In the genomic region with DNA sequence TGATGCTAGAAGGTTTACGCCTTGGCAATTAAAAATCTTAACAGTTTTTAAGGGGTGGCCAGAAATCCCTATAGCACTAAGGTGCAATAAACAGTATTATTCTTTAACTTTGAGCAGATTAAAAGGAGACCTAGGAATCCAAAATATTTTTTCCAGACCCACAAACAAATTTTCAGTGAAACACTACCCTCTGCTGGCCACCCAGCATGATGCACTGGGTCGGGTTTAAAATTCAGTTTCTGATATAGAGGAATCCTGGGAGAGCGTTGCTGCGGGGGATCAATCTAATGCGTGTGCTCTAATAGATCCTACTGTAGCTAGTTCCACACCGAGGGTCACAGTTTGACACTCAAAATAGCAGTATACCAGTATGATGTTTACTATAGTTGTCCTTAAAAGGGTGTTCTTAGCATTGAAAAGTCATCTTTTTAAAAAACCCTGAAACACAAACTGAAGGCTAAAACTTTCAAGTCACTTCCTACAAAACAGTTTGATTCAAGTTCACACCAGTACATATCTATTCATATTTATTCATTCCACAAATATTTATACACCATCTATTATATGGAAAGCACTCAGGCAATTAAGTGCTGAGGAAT, we compare ENCODE assay signal across 8 cellular contexts. TPM values are rescaled to one million over a fixed set of nuclear protein-coding genes. Genes with fewer than 3 reads are reported as not detected.
DNase-seq lines count a peak whose midpoint lies in the region; ATAC-seq and TF ChIP-seq lines count a peak whose summit lies in the region.

No MANE protein-coding gene starts in this region.

- H3K9me3 Mint-ChIP-seq in naive B cell: peaks cover 0 to 2% (median 0%) of the 10 kb centered on the region in 7 donors

- peaks cover 8 to 13% (median 9%) of the 10 kb centered on the region in 3 donors for H3K4me1 Mint-ChIP-seq in naive B cell

- H3K27me3 ChIP-seq in esophagus squamous epithelium (no peaks in the 10 kb centered on the region), aorta (ENCODE audit: control insufficient read depth in 1 of 2, insufficient read depth in 2 of 2, low read length in 1 of 2) (no peaks in the 10 kb centered on the region)

- H3K27ac ChIP-seq in HEK293 (ENCODE audit: extremely low read depth, low read depth, low read length) (no peak overlapping the region), esophagus squamous epithelium (no peak overlapping the region), aorta (ENCODE audit: low read depth in 1 of 2, low read length in 2 of 2) (no peak overlapping the region)

- whole genome bisulfite sequencing in esophagus squamous epithelium, 2 donors: 16 to 29% methylated on average over 6 of the region's 6 CpGs
- 5 to 7% methylated on average over 6 of the region's 6 CpGs for whole genome bisulfite sequencing in aorta, 2 donors

- DNase-seq in NCI-H1105 treated with DMSO at 0.1 percent for 48 hours (lab: John Stamatoyannopoulos, UW) (peak; percentile 64), NCI-H1105 (lab: John Stamatoyannopoulos, UW) (no peak), NCI-H2171 treated with DMSO at 0.1 percent for 48 hours (lab: John Stamatoyannopoulos, UW) (peak; percentile 51), esophagus squamous epithelium (lab: John Stamatoyannopoulos, UW) (no peak), naive B cell (peak; percentile 29), aorta (no peak)
- DNase-seq in activated CD4-positive, alpha-beta T cell treated with anti-CD3 and anti-CD28 coated beads, Interleukin-2, amount 50 U/mL, for 1 hour: peak; percentile 34

- CTCF ChIA-PET in HEK293 (lab: Yijun Ruan, JAX): interaction anchor here (0.5 to 8.1 kb wide), 17 partner anchors 8 to 1639 kb away, joined by 3 to 131 read pairs (median 4); partner anchors contain the start of genes DOP1A and UBE3D

- H3K4me3 Mint-ChIP-seq in naive B cell: no peak overlapping the region

- ATAC-seq in naive B cell (ENCODE audit: low read depth in 2 of 2) (peak; percentile 42 to 47), aorta (ENCODE audit: low FRiP score) (peak; percentile 72)

- H3K36me3 Mint-ChIP-seq in naive B cell: peaks cover 12 to 19% of the 10 kb centered on the region in 2 donors

- no peak overlapping the region for H3K4me3 ChIP-seq in HEK293 (ENCODE audit: low read depth, low read length)
- H3K4me3 ChIP-seq in esophagus squamous epithelium: no peak overlapping the region
- no peak overlapping the region for H3K4me3 ChIP-seq in aorta (ENCODE audit: low read length in 2 of 2)

- intact Hi-C loops in esophagus squamous epithelium (cut with DNase I) (loop anchor here (5.0 kb wide), 1 partner anchor 803 kb away; no protein-coding TSS in a partner anchor), aorta (cut with DNase I) (loop anchor here (5.0 kb wide), 2 partner anchors 783 to 803 kb away; no protein-coding TSS in a partner anchor)

- TF ChIP-seq POLR2A in esophagus squamous epithelium (IDR thresholded peaks at IDR 0.05): no peak

- no peak overlapping the region for H3K27ac Mint-ChIP-seq in naive B cell

- H3K4me1 ChIP-seq in HEK293 (ENCODE audit: control insufficient read depth, insufficient read depth, low read length) (no peaks in the 10 kb centered on the region), esophagus squamous epithelium (peaks cover 0 to 9% (median 0%) of the 10 kb centered on the region in 3 donors), aorta (ENCODE audit: control insufficient read depth in 1 of 2, insufficient read depth in 2 of 2, low read length in 2 of 2) (no peaks in the 10 kb centered on the region)

- peaks cover 11 to 63% of the 10 kb centered on the region in 2 experiments for H3K36me3 ChIP-seq in HEK293 (ENCODE audit: control insufficient read depth in 2 of 2, insufficient read depth in 1 of 2, low read length in 2 of 2)
- H3K36me3 ChIP-seq in esophagus squamous epithelium: peaks cover 0 to 13% (median 0%) of the 10 kb centered on the region in 3 donors
- H3K36me3 ChIP-seq in aorta (ENCODE audit: control insufficient read depth in 1 of 2, insufficient read depth in 2 of 2, low read length in 1 of 2): no peaks in the 10 kb centered on the region

- H3K27me3 Mint-ChIP-seq in naive B cell: no peaks in the 10 kb centered on the region

- POLR2A ChIA-PET in HEK293 (lab: Yijun Ruan, JAX): interaction anchor here (0.6 to 1.1 kb wide), 2 partner anchors 8 to 788 kb away, joined by 3 read pairs; no protein-coding TSS in a partner anchor

- no peak; the same call in 1 of the 2 replicates for TF ChIP-seq CTCF in HEK293 (tag by site-specific recombination; IDR thresholded peaks at IDR 0.05)
- peak; percentile 50 to 87 (median 80) for TF ChIP-seq CTCF in esophagus squamous epithelium (IDR thresholded peaks at IDR 0.05)

- H3K9me3 ChIP-seq in HEK293 (ENCODE audit: control insufficient read depth, insufficient read depth, low read depth, low read length) (no peaks in the 10 kb centered on the region), esophagus squamous epithelium (no peaks in the 10 kb centered on the region), aorta (ENCODE audit: control insufficient read depth, low read length) (no peaks in the 10 kb centered on the region)

TF ChIP-seq in HEK293, 187 proteins besides CTCF, POLR2A, EP300 and RAD21:
- TF ChIP-seq INSM2 (tag by site-specific recombination; IDR thresholded peaks at IDR 0.05) (no peak), ZNF302 (tag by site-specific recombination; IDR thresholded peaks at IDR 0.05; ENCODE audit: low read depth) (no peak), ZNF654 (tag by site-specific recombination; IDR thresholded peaks at IDR 0.05; ENCODE audit: low read depth) (peak; percentile 80)

RNA-seq across cellular contexts. Expression of gene UBE3D, which starts 10.2 kb away (rescaled TPM):
- total RNA-seq in esophagus squamous epithelium (10 to 100 TPM in 1 of 4 donors, 1 to 10 TPM in 3; 5.3 to 12.4 (median 8.4) TPM), aorta (1 to 10 TPM; 4.8 to 7.7 TPM)
- polyA plus RNA-seq in naive B cell (ENCODE audit: low read depth in 6 of 6) (1 to 10 TPM; 1.4 to 4.6 (median 3.6) TPM), aorta (1 to 10 TPM; 1.8 to 2.6 TPM)

RNA-seq across cellular contexts. Expression of gene DOP1A, which starts 12.0 kb away (rescaled TPM):
- 10 to 100 TPM; 19.0 to 40.2 (median 22.4) TPM for total RNA-seq in esophagus squamous epithelium
- polyA plus RNA-seq in naive B cell (ENCODE audit: low read depth in 6 of 6): 1 to 10 TPM in 5 of 6 donors, under 1 TPM in 1; 0.14 to 7.7 (median 5.2) TPM
- total RNA-seq in aorta: 10 to 100 TPM; 28.2 to 35.1 TPM
- 10 to 100 TPM in 1 of 2 donors, 1 to 10 TPM in 1; 2.4 to 10.7 TPM for polyA plus RNA-seq in aorta

Comparison
In these comparisons a context has a peak if more than half of its experiments do, and no peak if none do; other contexts are left out.
1. DNase-seq: peak in NCI-H1105 treated with DMSO at 0.1 percent for 48 hours (single experiment), NCI-H2171 treated with DMSO at 0.1 percent for 48 hours (single experiment), activated CD4-positive, alpha-beta T cell treated with anti-CD3 and anti-CD28 coated beads, Interleukin-2, amount 50 U/mL, for 1 hour (single experiment) and naive B cell (single experiment); none in NCI-H1105 (single experiment), esophagus squamous epithelium (single experiment) and aorta (0 of 2).